In the genomic region with DNA sequence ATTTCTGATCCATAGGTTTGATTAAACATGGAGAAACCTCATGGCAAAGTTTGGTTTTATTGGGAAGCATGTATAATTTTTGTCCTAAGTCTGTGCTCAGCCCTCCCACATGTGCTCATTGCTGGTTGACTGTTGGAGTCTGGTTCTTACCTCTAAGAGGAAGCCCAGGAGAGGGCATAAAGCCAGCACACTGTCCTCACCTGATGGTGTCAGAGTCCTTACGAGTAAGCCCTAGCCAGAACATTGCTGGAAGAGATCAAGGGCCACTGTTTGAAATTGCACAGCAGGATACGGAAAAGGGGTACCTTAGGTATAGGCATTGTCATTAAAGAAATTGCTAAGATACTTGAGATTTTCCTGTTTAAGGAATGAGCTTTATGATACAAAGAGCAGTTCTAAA, we compare ENCODE assay signal across 26 cellular contexts. TPM values are rescaled to one million over a fixed set of nuclear protein-coding genes. Genes with fewer than 3 reads are reported as not detected.
DNase-seq lines count a peak whose midpoint lies in the region; ATAC-seq, FAIRE-seq and TF ChIP-seq lines count a peak whose summit lies in the region.
"Had no signal": no experiment of that assay in that cellular context is flagged by ENCODE, and none has a peak within 500 bp of the region (broad histone marks: within the 10 kb centered on the region; RNA-seq: fewer than 3 reads in every experiment).

No MANE protein-coding gene starts in this region.

- no peaks in the 10 kb centered on the region for H3K27me3 ChIP-seq in heart right ventricle
- no peaks in the 10 kb centered on the region for H3K27me3 ChIP-seq in hepatocyte
- no peaks in the 10 kb centered on the region for H3K27me3 ChIP-seq in small intestine (ENCODE audit: control insufficient read depth in 2 of 2, insufficient read depth in 2 of 2, low read length in 2 of 2)
- H3K27me3 ChIP-seq: BE2C had no signal

- WGBS in heart right ventricle, 2 donors, result 49 to 67% methylated on average over 2 of the region's 2 CpGs
- WGBS in hepatocyte (ENCODE audit: low lambda C conversion rate, missing lambda C conversion rate), result 84% methylated on average over 2 of the region's 2 CpGs
- WGBS in small intestine, 3 donors, result 62 to 79% (median 69%) methylated on average over 2 of the region's 2 CpGs

- H3K4me1 Mint-ChIP-seq in T-helper 2 cell treated with Interferon-gamma antibody and Interleukin-4, amounts not matched to agents 5 μg/mL and 100 μg/mL, for 36 hours (ENCODE audit: low read depth), result peaks cover 2% of the 10 kb centered on the region
- H3K4me1 Mint-ChIP-seq: CD14-positive monocyte had no signal

- peak; percentile 69 for DNase-seq in Right ventricle myocardium inferior (ENCODE audit: missing footprints)
- no peak for DNase-seq in cardiac septum (ENCODE audit: low spot score)
- peak; percentile 71 to 81 for DNase-seq in heart right ventricle
- DNase-seq in hepatocyte (ENCODE audit: low spot score), result peak; percentile 8
- peak; percentile 22 for DNase-seq in small intestine
- no peak for DNase-seq in T-helper 2 cell treated with Interferon-gamma antibody and Interleukin-4, amounts not matched to agents 5 μg/mL and 100 μg/mL, for 36 hours (ENCODE audit: low spot score)
- no peak for DNase-seq in frontal cortex (ENCODE audit: low spot score in 2 of 2)
- no peak for DNase-seq in NCI-H69 (lab: John Stamatoyannopoulos, UW)
- DNase-seq: 8988T, ACHN, BE2C, Calu3, DMS79 treated with DMSO at 0.1 percent for 48 hours, GF-D8, MV-4-11, NCI-H1105, NCI-H1436 treated with DMSO at 0.1 percent for 48 hours, NCI-H187 treated with DMSO at 0.1 percent for 48 hours, NCI-H524, NCI-H774, RPMI8226, SHP77 treated with DMSO at 0.1 percent for 48 hours had no signal

- H2AFZ ChIP-seq in hepatocyte, result no peak overlapping the region

- FAIRE-seq in small intestine (lab: Jason Lieb, UNC) (no peak), frontal cortex (lab: Jason Lieb, UNC) (no peak)
- FAIRE-seq: GM12892, GM19239 had no signal

- H3K79me2 ChIP-seq in hepatocyte, result no peaks in the 10 kb centered on the region

- no peaks in the 10 kb centered on the region for H4K20me1 ChIP-seq in hepatocyte (ENCODE audit: insufficient read depth, poor library complexity, severe bottlenecking)

- H3K9me3 ChIP-seq in heart right ventricle (no peaks in the 10 kb centered on the region), hepatocyte (ENCODE audit: low read depth) (no peaks in the 10 kb centered on the region), small intestine (ENCODE audit: control insufficient read depth, low read depth) (no peaks in the 10 kb centered on the region)
- H3K9me3 ChIP-seq: BE2C had no signal

- no peak overlapping the region for H3K4me3 Mint-ChIP-seq in T-helper 2 cell treated with Interferon-gamma antibody and Interleukin-4, amounts not matched to agents 5 μg/mL and 100 μg/mL, for 36 hours
- H3K4me3 Mint-ChIP-seq: CD14-positive monocyte had no signal

- H3K27ac Mint-ChIP-seq in T-helper 2 cell treated with Interferon-gamma antibody and Interleukin-4, amounts not matched to agents 5 μg/mL and 100 μg/mL, for 36 hours, result no peak overlapping the region

- peaks cover 0 to 44% (median 5%) of the 10 kb centered on the region in 9 donors for H3K4me1 ChIP-seq in heart right ventricle
- H3K4me1 ChIP-seq in hepatocyte (ENCODE audit: insufficient read depth), result no peaks in the 10 kb centered on the region
- no peaks in the 10 kb centered on the region for H3K4me1 ChIP-seq in small intestine (ENCODE audit: control insufficient read depth in 2 of 2, insufficient read depth in 1 of 2, low read depth in 1 of 2, low read length in 1 of 2)
- H3K4me1 ChIP-seq: BE2C had no signal

- peak overlapping the region; percentile 42 to 95 (median 80) for H3K27ac ChIP-seq in heart right ventricle
- H3K27ac ChIP-seq in hepatocyte, result no peak overlapping the region
- no peak overlapping the region for H3K27ac ChIP-seq in small intestine (ENCODE audit: low read depth in 1 of 2, low read length in 1 of 2)

- no peak overlapping the region for H3K4me2 ChIP-seq in hepatocyte

- ATAC-seq in Right ventricle myocardium inferior (peak; percentile 80), heart right ventricle (peak; percentile 62 to 84 (median 80))
- ATAC-seq: HCT116 had no signal

- H3K4me3 ChIP-seq in heart right ventricle, result no peak overlapping the region
- H3K4me3 ChIP-seq in hepatocyte, result no peak overlapping the region
- H3K4me3 ChIP-seq in small intestine (ENCODE audit: low read depth in 1 of 2, low read length in 2 of 2), result no peak overlapping the region

- H3K9me3 Mint-ChIP-seq in T-helper 2 cell treated with Interferon-gamma antibody and Interleukin-4, amounts not matched to agents 5 μg/mL and 100 μg/mL, for 36 hours, result no peaks in the 10 kb centered on the region
- H3K9me3 Mint-ChIP-seq: CD14-positive monocyte had no signal

- no peak for TF ChIP-seq CTCF in heart right ventricle (IDR thresholded peaks at IDR 0.05)
- no peak for TF ChIP-seq CTCF in hepatocyte (IDR thresholded peaks at IDR 0.05; ENCODE audit: poor library complexity)

- H3K36me3 ChIP-seq in heart right ventricle (peaks cover 0 to 98% (median 32%) of the 10 kb centered on the region in 9 donors), hepatocyte (replicated peaks; ENCODE audit: insufficient read depth, low read depth) (no peaks in the 10 kb centered on the region), small intestine (ENCODE audit: control insufficient read depth in 2 of 2, insufficient read depth in 2 of 2, low read length in 2 of 2) (peaks cover 5 to 16% of the 10 kb centered on the region in 2 donors)

- no peaks in the 10 kb centered on the region for H3K27me3 Mint-ChIP-seq in T-helper 2 cell treated with Interferon-gamma antibody and Interleukin-4, amounts not matched to agents 5 μg/mL and 100 μg/mL, for 36 hours (ENCODE audit: low read depth)

- intact Hi-C loops in Right ventricle myocardium inferior (cut with DNase I) (loop anchor here (1.0 to 5.0 kb wide), 2 partner anchors 21 to 38 kb away; partner anchors contain the start of genes EPM2AIP1 and MLH1), cardiac septum (cut with DNase I) (loop anchor here (5.0 kb wide), 1 partner anchor 38 kb away; no protein-coding TSS in a partner anchor), heart right ventricle (cut with DNase I) (loop anchor here in 3 of 10 donors (2.0 to 5.0 kb wide), 2 partner anchors 22 to 38 kb away; partner anchors contain the start of genes EPM2AIP1 (in 1 of the 3) and MLH1 (in 1 of the 3))

- peaks cover 57% of the 10 kb centered on the region for H3K36me3 Mint-ChIP-seq in T-helper 2 cell treated with Interferon-gamma antibody and Interleukin-4, amounts not matched to agents 5 μg/mL and 100 μg/mL, for 36 hours (ENCODE audit: low read depth)

- no peaks in the 10 kb centered on the region for H3K9me2 ChIP-seq in hepatocyte (replicated peaks; ENCODE audit: insufficient read depth)

RNA-seq across cellular contexts. Expression of gene MLH1, which starts 21.3 kb away (rescaled TPM):
- 49.3 TPM for total RNA-seq in Right ventricle myocardium inferior
- 46.9 TPM for total RNA-seq in cardiac septum
- 10 to 100 TPM; 48.8 to 61.7 (median 52.5) TPM for total RNA-seq in heart right ventricle
- polyA plus RNA-seq in heart right ventricle, result 10 to 100 TPM; 26.0 to 29.5 TPM
- 34.5 and 37.7 TPM in 2 replicates for total RNA-seq in hepatocyte
- polyA plus RNA-seq in hepatocyte, result 20.6 and 28.1 TPM in 2 replicates
- polyA plus RNA-seq in small intestine, result 10 to 100 TPM in 2 of 3 donors, 1 to 10 TPM in 1; 5.6 to 20.2 (median 10.8) TPM
- 53.8 TPM for total RNA-seq in frontal cortex

RNA-seq across cellular contexts. Expression of gene EPM2AIP1, which starts 21.7 kb away (rescaled TPM):
- total RNA-seq in Right ventricle myocardium inferior (19.8 TPM), cardiac septum (22.1 TPM), heart right ventricle (10 to 100 TPM; 21.0 to 36.3 (median 28.3) TPM), hepatocyte (32.4 and 34.8 TPM in 2 replicates), frontal cortex (57.9 TPM)
- polyA plus RNA-seq in heart right ventricle (10 to 100 TPM in 1 of 2 donors, 1 to 10 TPM in 1; 6.1 to 13.6 TPM), hepatocyte (13.8 and 14.6 TPM in 2 replicates), small intestine (1 to 10 TPM; 1.8 to 4.0 (median 1.9) TPM)

Comparison
In these comparisons a context has a peak if more than half of its experiments do, and no peak if none do; other contexts are left out.
1. DNase-seq: peak in Right ventricle myocardium inferior (single experiment), heart right ventricle (2 of 2), hepatocyte (single experiment) and small intestine (single experiment); none in cardiac septum (single experiment), T-helper 2 cell treated with Interferon-gamma antibody and Interleukin-4, amounts not matched to agents 5 μg/mL and 100 μg/mL, for 36 hours (single experiment), frontal cortex (0 of 2) and NCI-H69 (single experiment).
2. H3K27ac ChIP-seq: peak in heart right ventricle (10 of 10); none in hepatocyte (single experiment) and small intestine (0 of 2).